Comparison of ENCODE assay signal across 20 cellular contexts in genomic region chr20:49570828-49571552, GRCh38. TPM values are rescaled to one million over a fixed set of nuclear protein-coding genes. Genes with fewer than 3 reads are reported as not detected.
DNase-seq lines count a peak whose midpoint lies in the region; ATAC-seq and TF ChIP-seq lines count a peak whose summit lies in the region.
"Had no signal": no experiment of that assay in that cellular context is flagged by ENCODE, and none has a peak within 500 bp of the region (broad histone marks: within the 10 kb centered on the region; RNA-seq: fewer than 3 reads in every experiment).

No MANE protein-coding gene starts in this region.

- no peak overlapping the region for H3K4me3 Mint-ChIP-seq in endodermal cell
- H3K4me3 Mint-ChIP-seq in neural crest cell, result peak overlapping the region; percentile 76
- H3K4me3 Mint-ChIP-seq in activated naive CD8-positive, alpha-beta T cell treated with anti-CD3 and anti-CD28 coated beads for 36 hours, result no peak overlapping the region
- H3K4me3 Mint-ChIP-seq: activated naive CD8-positive, alpha-beta T cell treated with anti-CD3 and anti-CD28 coated beads, Interleukin-2, amount 50 U/mL, for 24 hours; stimulated activated memory B cell treated with anti-CD40 and anti-IgM and Interleukin-4, amounts not matched to agents 10 μg/mL and 1 μg/mL and 100 μg/mL, for 72 hours had no signal

- WGBS in endodermal cell (ENCODE audit: insufficient coverage in 1 of 2, insufficient read length in 1 of 2), 2 experiments, result 91 to 95% methylated on average over 7 to 11 of the region's 11 CpGs

- no peaks in the 10 kb centered on the region for H4K20me1 ChIP-seq in BLaER1

- H3K9me3 ChIP-seq in BLaER1 (no peaks in the 10 kb centered on the region), MG63 (no peaks in the 10 kb centered on the region), endodermal cell (ENCODE audit: control insufficient read depth, low read length) (no peaks in the 10 kb centered on the region)
- H3K9me3 ChIP-seq: mucosa of descending colon, SJSA1 had no signal

- TF ChIP-seq CTCF in endodermal cell (conservative IDR thresholded peaks at IDR 0.05) (no peak), neural crest cell (conservative IDR thresholded peaks at IDR 0.05) (no peak)

- H3K9me3 Mint-ChIP-seq in endodermal cell, result no peaks in the 10 kb centered on the region
- no peaks in the 10 kb centered on the region for H3K9me3 Mint-ChIP-seq in neural crest cell
- H3K9me3 Mint-ChIP-seq in activated naive CD8-positive, alpha-beta T cell treated with anti-CD3 and anti-CD28 coated beads for 36 hours, result no peaks in the 10 kb centered on the region
- H3K9me3 Mint-ChIP-seq: stimulated activated memory B cell treated with anti-CD40 and anti-IgM and Interleukin-4, amounts not matched to agents 10 μg/mL and 1 μg/mL and 100 μg/mL, for 72 hours had no signal

- H3K9ac ChIP-seq in BLaER1 (no peak overlapping the region), endodermal cell (ENCODE audit: extremely low read depth, low read length, poor library complexity, severe bottlenecking) (no peak overlapping the region)

- H3K4me2 ChIP-seq in BLaER1, result peak overlapping the region; percentile 93; the same call in 1 of the 2 replicates

- H3K36me3 Mint-ChIP-seq in endodermal cell (ENCODE audit: low read depth) (no peaks in the 10 kb centered on the region), neural crest cell (ENCODE audit: low read depth) (no peaks in the 10 kb centered on the region)
- H3K36me3 Mint-ChIP-seq in activated naive CD8-positive, alpha-beta T cell treated with anti-CD3 and anti-CD28 coated beads for 36 hours, result no peaks in the 10 kb centered on the region
- H3K36me3 Mint-ChIP-seq: stimulated activated memory B cell treated with anti-CD40 and anti-IgM and Interleukin-4, amounts not matched to agents 10 μg/mL and 1 μg/mL and 100 μg/mL, for 72 hours had no signal

- no peaks in the 10 kb centered on the region for H3K36me3 ChIP-seq in BLaER1
- H3K36me3 ChIP-seq in MG63, result no peaks in the 10 kb centered on the region
- H3K36me3 ChIP-seq in endodermal cell (ENCODE audit: control insufficient read depth, insufficient read depth, low read length), result no peaks in the 10 kb centered on the region
- H3K36me3 ChIP-seq: SJSA1 had no signal

- H3K4me3 ChIP-seq in BLaER1 (no peak overlapping the region), MG63 (no peak overlapping the region), endodermal cell (ENCODE audit: low read length) (no peak overlapping the region)
- H3K4me3 ChIP-seq: mucosa of descending colon, SJSA1 had no signal

- DNase-seq in MG63, result peak; percentile 61
- DNase-seq in endodermal cell, result peak; percentile 37
- DNase-seq in neural crest cell (ENCODE audit: low read depth, low spot score), result no peak
- no peak for DNase-seq in NCI-H2171 (lab: John Stamatoyannopoulos, UW)
- no peak for DNase-seq in activated naive CD8-positive, alpha-beta T cell treated with anti-CD3 and anti-CD28 coated beads for 36 hours
- DNase-seq in activated naive CD4-positive, alpha-beta T cell (lab: John Stamatoyannopoulos, UW), result no peak
- DNase-seq: activated CD4-positive, alpha-beta T cell treated with anti-CD3 and anti-CD28 coated beads for 48 hours; activated naive CD8-positive, alpha-beta T cell treated with anti-CD3 and anti-CD28 coated beads, Interleukin-2, amount 50 U/mL, for 24 hours; activated T-cell treated with anti-CD3 and anti-CD28 coated beads for 4 hours; COR-L47; GDM1; mucosa of descending colon; NCI-H1417; NCI-H345; NK-92 treated with Interleukin-12 subunit alpha and Interleukin-12 subunit beta, amount 100 ng/mL, for 24 hours; occipital lobe had no signal

- ATAC-seq in GM21367 (IDR thresholded peaks at IDR 0.05; ENCODE audit: unreplicated experiment), result no peak
- ATAC-seq: activated naive CD8-positive, alpha-beta T cell treated with anti-CD3 and anti-CD28 coated beads, Interleukin-2, amount 50 U/mL, for 24 hours; mucosa of descending colon; stimulated activated memory B cell treated with anti-CD40 and anti-IgM and Interleukin-4, amounts not matched to agents 10 μg/mL and 1 μg/mL and 100 μg/mL, for 72 hours had no signal

- H3K27me3 Mint-ChIP-seq in endodermal cell (ENCODE audit: insufficient read depth) (no peaks in the 10 kb centered on the region), neural crest cell (ENCODE audit: low read depth) (peaks cover 12% of the 10 kb centered on the region)
- H3K27me3 Mint-ChIP-seq in activated naive CD8-positive, alpha-beta T cell treated with anti-CD3 and anti-CD28 coated beads for 36 hours, result peaks cover 53% of the 10 kb centered on the region

- H3K27ac ChIP-seq in BLaER1 (peak overlapping the region; percentile 83; the same call in 1 of the 2 replicates), endodermal cell (ENCODE audit: low read depth, low read length) (no peak overlapping the region)
- H3K27ac ChIP-seq: SJSA1 had no signal

- peaks cover 83% of the 10 kb centered on the region for H3K4me1 ChIP-seq in BLaER1
- peaks cover 5% of the 10 kb centered on the region for H3K4me1 ChIP-seq in endodermal cell (ENCODE audit: control insufficient read depth, insufficient read depth, low read length)

- H3K27ac Mint-ChIP-seq in endodermal cell (no peak overlapping the region), neural crest cell (ENCODE audit: unreplicated experiment) (no peak overlapping the region)
- H3K27ac Mint-ChIP-seq in activated naive CD8-positive, alpha-beta T cell treated with anti-CD3 and anti-CD28 coated beads for 36 hours, result no peak overlapping the region
- H3K27ac Mint-ChIP-seq: activated naive CD8-positive, alpha-beta T cell treated with anti-CD3 and anti-CD28 coated beads, Interleukin-2, amount 50 U/mL, for 24 hours; stimulated activated memory B cell treated with anti-CD40 and anti-IgM and Interleukin-4, amounts not matched to agents 10 μg/mL and 1 μg/mL and 100 μg/mL, for 72 hours had no signal

- H3K4me1 Mint-ChIP-seq in endodermal cell (peaks cover 24% of the 10 kb centered on the region), neural crest cell (peaks cover 18% of the 10 kb centered on the region)
- peaks cover 8% of the 10 kb centered on the region for H3K4me1 Mint-ChIP-seq in activated naive CD8-positive, alpha-beta T cell treated with anti-CD3 and anti-CD28 coated beads for 36 hours

- H3K27me3 ChIP-seq in BLaER1 (peaks cover 15% of the 10 kb centered on the region), MG63 (no peaks in the 10 kb centered on the region), endodermal cell (ENCODE audit: control insufficient read depth, insufficient read depth, low read length, poor library complexity, severe bottlenecking) (peaks cover 8% of the 10 kb centered on the region)

RNA-seq across cellular contexts. Expression of gene PTGIS, which starts 3.1 kb away (rescaled TPM):
- total RNA-seq in MG63 (2014; rRNA removed; shearing (Covaris generic); ENCODE audit: low replicate concordance), result 4.1 and 6.2 TPM in 2 replicates
- 10 to 100 TPM; 14.1 to 20.9 TPM for total RNA-seq in endodermal cell
- polyA plus RNA-seq in endodermal cell (2013, experiment 1 of 2), result 18.7 TPM
- 15.7 TPM for polyA plus RNA-seq in endodermal cell (2013, experiment 2 of 2)
- total RNA-seq in neural crest cell, result 7.1 and 9.8 TPM in 2 replicates
- under 1 TPM; 0.04 to 0.08 TPM for total RNA-seq in activated naive CD8-positive, alpha-beta T cell treated with anti-CD3 and anti-CD28 coated beads for 36 hours
- total RNA-seq: SJSA1 had no signal

Comparison
In these comparisons a context has a peak if more than half of its experiments do, and no peak if none do; other contexts are left out.
1. DNase-seq: peak in MG63 (single experiment) and endodermal cell (single experiment); none in neural crest cell (single experiment), NCI-H2171 (single experiment), activated naive CD8-positive, alpha-beta T cell treated with anti-CD3 and anti-CD28 coated beads for 36 hours (single experiment) and activated naive CD4-positive, alpha-beta T cell (0 of 4).